In genomic region chr15:92884459-92884812, GRCh38 we compare ENCODE assay signal across 8 cellular contexts. TPM values are rescaled to one million over a fixed set of nuclear protein-coding genes. Genes with fewer than 3 reads are reported as not detected.
A peak's percentile ranks its signal among the peaks of the same experiment; 100 is the strongest.
DNase-seq lines count a peak whose midpoint lies in the region; FAIRE-seq and TF ChIP-seq lines count a peak whose summit lies in the region.

No MANE protein-coding gene starts in this region.

- H3K4ac ChIP-seq in H1 (replicated peaks; ENCODE audit: insufficient read length, low read depth, low read length): no peak overlapping the region

- no peak for TF ChIP-seq EP300 in H1 (IDR thresholded peaks at IDR 0.05; ENCODE audit: borderline replicate concordance in 1 of 2, low read depth in 2 of 2, low read length in 2 of 2)

- no peaks in the 10 kb centered on the region for H4K20me1 ChIP-seq in H1 (replicated peaks in 1 of 2; ENCODE audit: control insufficient read depth in 1 of 2, insufficient read depth in 2 of 2, low read length in 2 of 2)

- DNase-seq in CD4-positive, alpha-beta memory T cell: no peak
- DNase-seq in NCI-H69 (lab: John Stamatoyannopoulos, UW) (peak; percentile 21), H1 (ENCODE audit: low read depth in 1 of 2, low spot score in 2 of 2) (no peak), HEK293T (ENCODE audit: extremely low spot score) (no peak), SW480 (ENCODE audit: low spot score) (no peak), NK-92 (lab: John Stamatoyannopoulos, UW; ENCODE audit: unreplicated experiment) (no peak)
- DNase-seq in activated CD4-positive, alpha-beta T cell treated with anti-CD3 and anti-CD28 coated beads for 1 hour: no peak

- peaks cover 70% of the 10 kb centered on the region for H3K4me1 ChIP-seq in CD4-positive, alpha-beta memory T cell (ENCODE audit: insufficient read depth, low read length)
- H3K4me1 ChIP-seq in H1 (replicated peaks in 1 of 4; ENCODE audit: control insufficient read depth in 3 of 4, insufficient read depth in 4 of 4, low read length in 3 of 4) (peaks cover 9 to 20% (median 15%) of the 10 kb centered on the region in 4 experiments; a peak in 5 of 7 replicates), neuron (ENCODE audit: insufficient read depth, low read length) (peaks cover 49% of the 10 kb centered on the region)

- peak overlapping the region; percentile 71 to 92 (median 82); a peak in 6 of 7 replicates for H3K9ac ChIP-seq in H1 (replicated peaks in 1 of 4; ENCODE audit: extremely low read depth in 1 of 4, low read depth in 3 of 4, low read length in 3 of 4)

- WGBS in H1 (ENCODE audit: extremely low coverage in 1 of 2, insufficient coverage in 1 of 2, insufficient read length in 1 of 2, insufficient replicate concordance in 2 of 2, low coverage in 1 of 2, low lambda C conversion rate in 2 of 2, missing lambda C conversion rate in 1 of 2), 2 experiments: 1% methylated on average over 5 of the region's 5 CpGs; no CpG with 5 or more reads in 1 of the 2 experiments

- no peak overlapping the region for H2BK120ac ChIP-seq in H1 (replicated peaks; ENCODE audit: low read depth, low read length)

- H3K4me3 ChIP-seq in CD4-positive, alpha-beta memory T cell (ENCODE audit: low read length in 2 of 2): peak overlapping the region; percentile 90 to 100
- peak overlapping the region; percentile 86 to 100 (median 92) for H3K4me3 ChIP-seq in H1 (ENCODE audit: extremely low read depth in 1 of 4, insufficient read depth in 2 of 4, low read depth in 3 of 4, low read length in 4 of 4)
- H3K4me3 ChIP-seq in neuron (ENCODE audit: low read length): peak overlapping the region; percentile 94

- H2BK12ac ChIP-seq in H1 (ENCODE audit: low read depth, low read length): no peak overlapping the region

- H3K56ac ChIP-seq in H1 (replicated peaks; ENCODE audit: insufficient read length, low read depth, low read length): no peak overlapping the region

- FAIRE-seq in H1 (lab: Jason Lieb, UNC): no peak

- peaks cover 14 to 67% of the 10 kb centered on the region in 2 experiments for H3K79me2 ChIP-seq in H1 (ENCODE audit: control insufficient read depth in 1 of 2, insufficient read depth in 2 of 2, low read length in 2 of 2)

- peaks cover 35 to 57% of the 10 kb centered on the region in 2 donors for H3K36me3 Mint-ChIP-seq in CD4-positive, alpha-beta memory T cell

- H3K4me1 Mint-ChIP-seq in CD4-positive, alpha-beta memory T cell: peaks cover 38 to 71% (median 46%) of the 10 kb centered on the region in 4 donors

- peaks cover 4% of the 10 kb centered on the region; the same call in 1 of the 2 replicates for H3K23me2 ChIP-seq in H1 (ENCODE audit: low read depth, low read length)

- TF ChIP-seq POLR2A in H1 (IDR thresholded peaks at IDR 0.05; ENCODE audit: control extremely low read depth in 1 of 2, low read depth in 2 of 2, low read length in 2 of 2): no peak

- POLR2A ChIA-PET in CD4-positive, alpha-beta memory T cell (lab: Charles Lee; ENCODE audit: partially characterized antibody): interaction anchor here (3.3 to 22.9 kb wide), 10 partner anchors 10 to 87 kb away, joined by 15 to 1104 read pairs (median 252); partner anchors contain the start of gene CHD2
- POLR2A ChIA-PET in H1 (lab: Charles Lee; ENCODE audit: partially characterized antibody): interaction anchor here (1.1 to 19.4 kb wide), 12 partner anchors 10 to 79 kb away, joined by 4 to 255 read pairs (median 21); partner anchors contain the start of gene CHD2
- POLR2A ChIA-PET in HEK293T (lab: Yijun Ruan, JAX): interaction anchor here (1.0 to 13.5 kb wide), 7 partner anchors 20 to 81 kb away, joined by 4 to 341 read pairs (median 55); partner anchors contain the start of gene CHD2

- peak overlapping the region; percentile 88 to 98 (median 96) for H3K4me3 Mint-ChIP-seq in CD4-positive, alpha-beta memory T cell

- peak overlapping the region; percentile 99 for H3K27ac ChIP-seq in CD4-positive, alpha-beta memory T cell (ENCODE audit: low read depth, low read length)
- peak overlapping the region; percentile 33; the same call in 1 of the 2 replicates for H3K27ac ChIP-seq in H1 (ENCODE audit: low read depth, low read length)

- no peaks in the 10 kb centered on the region for H3K27me3 ChIP-seq in CD4-positive, alpha-beta memory T cell (ENCODE audit: insufficient read depth, low read length)
- no peaks in the 10 kb centered on the region for H3K27me3 ChIP-seq in H1 (replicated peaks in 1 of 4; ENCODE audit: control insufficient read depth in 3 of 4, extremely low read depth in 1 of 4, insufficient read depth in 3 of 4, low read length in 3 of 4)
- H3K27me3 ChIP-seq in neuron (ENCODE audit: insufficient read depth, low read length): no peaks in the 10 kb centered on the region

- peak overlapping the region; percentile 92 to 99 (median 98) for H3K27ac Mint-ChIP-seq in CD4-positive, alpha-beta memory T cell

- intact Hi-C loops in CD4-positive, alpha-beta memory T cell (cut with micrococcal nuclease): no loop called here

- H2BK20ac ChIP-seq in H1 (ENCODE audit: low read length): no peak overlapping the region

- H3K79me1 ChIP-seq in H1 (ENCODE audit: low read depth, low read length): no peaks in the 10 kb centered on the region

- H2BK15ac ChIP-seq in H1 (ENCODE audit: low read length): no peak overlapping the region

- CTCF ChIA-PET in CD4-positive, alpha-beta memory T cell (lab: Charles Lee; ENCODE audit: partially characterized antibody): interaction anchor here (1.3 to 7.8 kb wide), 7 partner anchors 10 to 75 kb away, joined by 5 to 82 read pairs (median 14); partner anchors contain the start of gene CHD2
- CTCF ChIA-PET in H1 (lab: Charles Lee; ENCODE audit: partially characterized antibody): interaction anchor here (1.8 to 6.6 kb wide), 3 partner anchors 16 to 88 kb away, joined by 4 to 32 read pairs (median 12); partner anchors contain the start of gene CHD2
- CTCF ChIA-PET in HEK293T (lab: Yijun Ruan, JAX): interaction anchor here (1.7 kb wide), 1 partner anchor 16 kb away, joined by 4 read pairs; the partner anchor contains the start of gene CHD2

- H4K91ac ChIP-seq in H1 (replicated peaks; ENCODE audit: insufficient read length, low read length): no peak overlapping the region

- no peak for TF ChIP-seq RAD21 in H1 (IDR thresholded peaks at IDR 0.05 in 1 of 2, conservative IDR thresholded peaks at IDR 0.05 in 1 of 2; ENCODE audit: low read depth in 2 of 2, low read length in 2 of 2)

- peaks cover 0 to 9% (median under 1%) of the 10 kb centered on the region in 8 donors for H3K9me3 Mint-ChIP-seq in CD4-positive, alpha-beta memory T cell

- peak overlapping the region; percentile 45 to 67 for H3K4me2 ChIP-seq in H1 (ENCODE audit: insufficient read depth in 1 of 2, low read depth in 2 of 2, low read length in 2 of 2)

- H4K5ac ChIP-seq in H1 (ENCODE audit: insufficient read length, low read depth, low read length): peak overlapping the region; percentile 75

- no peak overlapping the region for H3K23ac ChIP-seq in H1 (ENCODE audit: insufficient read length)

- H2BK5ac ChIP-seq in H1 (ENCODE audit: low read depth, low read length): no peak overlapping the region

- H2AK5ac ChIP-seq in H1 (ENCODE audit: low read depth, low read length): no peak overlapping the region

- no peak for TF ChIP-seq CTCF in H1 (IDR thresholded peaks at IDR 0.05; ENCODE audit: control extremely low read depth in 1 of 3, insufficient read depth in 1 of 3, low read depth in 1 of 3, low read length in 3 of 3)

- H3K14ac ChIP-seq in H1 (ENCODE audit: insufficient read length): no peak overlapping the region

- H3K9me3 ChIP-seq in CD4-positive, alpha-beta memory T cell (ENCODE audit: control insufficient read depth in 1 of 2, low read length in 2 of 2): no peaks in the 10 kb centered on the region
- no peaks in the 10 kb centered on the region for H3K9me3 ChIP-seq in H1 (ENCODE audit: insufficient read depth in 2 of 2, low read depth in 1 of 2, low read length in 1 of 2)
- no peaks in the 10 kb centered on the region for H3K9me3 ChIP-seq in neuron (ENCODE audit: low read length)

- H3K27me3 Mint-ChIP-seq in CD4-positive, alpha-beta memory T cell: no peaks in the 10 kb centered on the region

- no peak overlapping the region; the same call in 1 of the 2 replicates for H3K18ac ChIP-seq in H1 (ENCODE audit: extremely low read depth, low read length)

- H3K36me3 ChIP-seq in CD4-positive, alpha-beta memory T cell (ENCODE audit: insufficient read depth, low read length): peaks cover 23% of the 10 kb centered on the region
- H3K36me3 ChIP-seq in H1 (ENCODE audit: control insufficient read depth in 2 of 4, insufficient read depth in 4 of 4, low read length in 3 of 4): peaks cover 8 to 49% (median 30%) of the 10 kb centered on the region in 4 experiments
- peaks cover 40% of the 10 kb centered on the region for H3K36me3 ChIP-seq in neuron (ENCODE audit: insufficient read depth, low read length)

- no peak overlapping the region for H4K8ac ChIP-seq in H1 (ENCODE audit: extremely low read depth, insufficient read depth, low read length)

- H2AFZ ChIP-seq in H1 (ENCODE audit: low read length) (no peak overlapping the region), neuron (ENCODE audit: low read depth, low read length) (no peak overlapping the region)

TF ChIP-seq in H1, 55 proteins besides CTCF, POLR2A, EP300 and RAD21 (continues in another document):
- TF ChIP-seq CTBP2 (IDR thresholded peaks at IDR 0.05; ENCODE audit: borderline replicate concordance, insufficient read depth, insufficient read length, low read length): no peak
- peak; percentile 51; the same call in 1 of the 2 replicates for TF ChIP-seq CHD1 (IDR thresholded peaks at IDR 0.05; ENCODE audit: low read depth, low read length)
- no peak for TF ChIP-seq CHD2 (IDR thresholded peaks at IDR 0.05; ENCODE audit: low read length)

TF ChIP-seq in HEK293T, 16 proteins besides CTCF, POLR2A, EP300 and RAD21 (continues in another document):
- TF ChIP-seq TARDBP (IDR thresholded peaks at IDR 0.05) (no peak), SP1 (IDR thresholded peaks at IDR 0.05) (no peak), FOXK2 (IDR thresholded peaks at IDR 0.05) (no peak), LEF1 (IDR thresholded peaks at IDR 0.05; ENCODE audit: borderline replicate concordance) (no peak)

RNA-seq across cellular contexts. Expression of gene CHD2, which starts 15.7 kb away (rescaled TPM):
- total RNA-seq in CD4-positive, alpha-beta memory T cell: 100 to 1,000 TPM; 340 to 351 TPM
- 100 to 1,000 TPM in 1 of 2 donors, 10 to 100 TPM in 1; 28.4 to 108 TPM for polyA plus RNA-seq in CD4-positive, alpha-beta memory T cell
- 70.0 and 75.9 TPM in 2 replicates for total RNA-seq in H1 (2021; fragmentation: NEBNext Ultra II Directional; extraction: Animal tissue kit (Norgen Biotek cat#: 25700))
- 28.8 and 45.7 TPM in 2 replicates for polyA plus RNA-seq in H1 (2011; rRNA removed)
- 46.3 TPM for polyA plus RNA-seq in H1 (2011; cell fraction: cytosol; rRNA removed)
- polyA plus RNA-seq in H1 (2011; cell fraction: nucleus; rRNA removed): 145 TPM
- 34.2 to 46.0 TPM (median 42.9 TPM) in 4 replicates for polyA plus RNA-seq in H1 (2012, experiment 1 of 2)
- 3.4 TPM for polyA plus RNA-seq in H1 (2012, experiment 2 of 2)
- polyA plus RNA-seq in H1 (2013, experiment 1 of 2): 49.2 TPM
- 36.7 TPM for polyA plus RNA-seq in H1 (2013, experiment 2 of 2)
- 72.5 and 82.6 TPM in 2 replicates for polyA minus RNA-seq in H1 (2011; rRNA and poly(A)+ RNA removed)
- polyA minus RNA-seq in H1 (2011; cell fraction: cytosol; rRNA and poly(A)+ RNA removed): 53.7 TPM
- polyA minus RNA-seq in H1 (2011; cell fraction: nucleus; rRNA and poly(A)+ RNA removed): 250 TPM
